Comparison of ENCODE assay signal across 2 cellular contexts in the genomic region with DNA sequence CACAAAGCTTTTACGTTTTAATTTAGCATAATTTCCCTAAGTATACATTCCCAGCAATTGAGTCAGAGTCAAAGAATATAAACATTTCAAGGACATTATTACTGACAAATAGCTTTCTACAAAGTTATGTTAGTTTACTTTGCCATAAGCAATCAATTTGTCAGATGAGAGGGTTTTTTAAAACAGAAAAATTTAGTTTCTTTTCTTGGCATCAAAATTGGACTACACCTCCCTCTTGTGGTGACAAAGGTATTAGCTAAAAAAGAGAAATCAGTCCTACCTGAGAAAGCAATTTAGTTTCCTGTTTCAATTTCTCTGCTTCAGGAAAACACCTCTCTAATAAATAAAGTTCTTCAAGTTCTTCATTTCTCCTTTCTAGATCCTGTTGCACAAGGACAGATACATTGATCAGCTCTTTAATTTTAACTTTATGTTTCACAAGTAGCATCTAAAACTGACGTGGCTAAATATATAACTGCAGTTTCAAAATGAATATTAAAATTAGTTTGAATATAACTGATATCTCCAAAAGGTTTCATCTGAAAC.
TF ChIP-seq lines count a peak whose summit lies in the region.

No MANE protein-coding gene starts in this region.

TF ChIP-seq in GM12891, 5 proteins besides CTCF, POLR2A, EP300 and RAD21:
- TF ChIP-seq TAF1 (IDR thresholded peaks at IDR 0.05; ENCODE audit: low read depth, low read length) (no peak), SPI1 (IDR thresholded peaks at IDR 0.05; ENCODE audit: low read depth, low read length) (no peak), POU2F2 (IDR thresholded peaks at IDR 0.05; ENCODE audit: low read depth, low read length) (no peak), POLR2AphosphoS5 (IDR thresholded peaks at IDR 0.05; ENCODE audit: low read depth, low read length) (no peak), PAX5 (IDR thresholded peaks at IDR 0.05; ENCODE audit: insufficient read depth, low read length, severe bottlenecking) (no peak)

TF ChIP-seq in H1, 55 proteins besides CTCF, POLR2A, EP300 and RAD21:
- TF ChIP-seq, protein P1, sequence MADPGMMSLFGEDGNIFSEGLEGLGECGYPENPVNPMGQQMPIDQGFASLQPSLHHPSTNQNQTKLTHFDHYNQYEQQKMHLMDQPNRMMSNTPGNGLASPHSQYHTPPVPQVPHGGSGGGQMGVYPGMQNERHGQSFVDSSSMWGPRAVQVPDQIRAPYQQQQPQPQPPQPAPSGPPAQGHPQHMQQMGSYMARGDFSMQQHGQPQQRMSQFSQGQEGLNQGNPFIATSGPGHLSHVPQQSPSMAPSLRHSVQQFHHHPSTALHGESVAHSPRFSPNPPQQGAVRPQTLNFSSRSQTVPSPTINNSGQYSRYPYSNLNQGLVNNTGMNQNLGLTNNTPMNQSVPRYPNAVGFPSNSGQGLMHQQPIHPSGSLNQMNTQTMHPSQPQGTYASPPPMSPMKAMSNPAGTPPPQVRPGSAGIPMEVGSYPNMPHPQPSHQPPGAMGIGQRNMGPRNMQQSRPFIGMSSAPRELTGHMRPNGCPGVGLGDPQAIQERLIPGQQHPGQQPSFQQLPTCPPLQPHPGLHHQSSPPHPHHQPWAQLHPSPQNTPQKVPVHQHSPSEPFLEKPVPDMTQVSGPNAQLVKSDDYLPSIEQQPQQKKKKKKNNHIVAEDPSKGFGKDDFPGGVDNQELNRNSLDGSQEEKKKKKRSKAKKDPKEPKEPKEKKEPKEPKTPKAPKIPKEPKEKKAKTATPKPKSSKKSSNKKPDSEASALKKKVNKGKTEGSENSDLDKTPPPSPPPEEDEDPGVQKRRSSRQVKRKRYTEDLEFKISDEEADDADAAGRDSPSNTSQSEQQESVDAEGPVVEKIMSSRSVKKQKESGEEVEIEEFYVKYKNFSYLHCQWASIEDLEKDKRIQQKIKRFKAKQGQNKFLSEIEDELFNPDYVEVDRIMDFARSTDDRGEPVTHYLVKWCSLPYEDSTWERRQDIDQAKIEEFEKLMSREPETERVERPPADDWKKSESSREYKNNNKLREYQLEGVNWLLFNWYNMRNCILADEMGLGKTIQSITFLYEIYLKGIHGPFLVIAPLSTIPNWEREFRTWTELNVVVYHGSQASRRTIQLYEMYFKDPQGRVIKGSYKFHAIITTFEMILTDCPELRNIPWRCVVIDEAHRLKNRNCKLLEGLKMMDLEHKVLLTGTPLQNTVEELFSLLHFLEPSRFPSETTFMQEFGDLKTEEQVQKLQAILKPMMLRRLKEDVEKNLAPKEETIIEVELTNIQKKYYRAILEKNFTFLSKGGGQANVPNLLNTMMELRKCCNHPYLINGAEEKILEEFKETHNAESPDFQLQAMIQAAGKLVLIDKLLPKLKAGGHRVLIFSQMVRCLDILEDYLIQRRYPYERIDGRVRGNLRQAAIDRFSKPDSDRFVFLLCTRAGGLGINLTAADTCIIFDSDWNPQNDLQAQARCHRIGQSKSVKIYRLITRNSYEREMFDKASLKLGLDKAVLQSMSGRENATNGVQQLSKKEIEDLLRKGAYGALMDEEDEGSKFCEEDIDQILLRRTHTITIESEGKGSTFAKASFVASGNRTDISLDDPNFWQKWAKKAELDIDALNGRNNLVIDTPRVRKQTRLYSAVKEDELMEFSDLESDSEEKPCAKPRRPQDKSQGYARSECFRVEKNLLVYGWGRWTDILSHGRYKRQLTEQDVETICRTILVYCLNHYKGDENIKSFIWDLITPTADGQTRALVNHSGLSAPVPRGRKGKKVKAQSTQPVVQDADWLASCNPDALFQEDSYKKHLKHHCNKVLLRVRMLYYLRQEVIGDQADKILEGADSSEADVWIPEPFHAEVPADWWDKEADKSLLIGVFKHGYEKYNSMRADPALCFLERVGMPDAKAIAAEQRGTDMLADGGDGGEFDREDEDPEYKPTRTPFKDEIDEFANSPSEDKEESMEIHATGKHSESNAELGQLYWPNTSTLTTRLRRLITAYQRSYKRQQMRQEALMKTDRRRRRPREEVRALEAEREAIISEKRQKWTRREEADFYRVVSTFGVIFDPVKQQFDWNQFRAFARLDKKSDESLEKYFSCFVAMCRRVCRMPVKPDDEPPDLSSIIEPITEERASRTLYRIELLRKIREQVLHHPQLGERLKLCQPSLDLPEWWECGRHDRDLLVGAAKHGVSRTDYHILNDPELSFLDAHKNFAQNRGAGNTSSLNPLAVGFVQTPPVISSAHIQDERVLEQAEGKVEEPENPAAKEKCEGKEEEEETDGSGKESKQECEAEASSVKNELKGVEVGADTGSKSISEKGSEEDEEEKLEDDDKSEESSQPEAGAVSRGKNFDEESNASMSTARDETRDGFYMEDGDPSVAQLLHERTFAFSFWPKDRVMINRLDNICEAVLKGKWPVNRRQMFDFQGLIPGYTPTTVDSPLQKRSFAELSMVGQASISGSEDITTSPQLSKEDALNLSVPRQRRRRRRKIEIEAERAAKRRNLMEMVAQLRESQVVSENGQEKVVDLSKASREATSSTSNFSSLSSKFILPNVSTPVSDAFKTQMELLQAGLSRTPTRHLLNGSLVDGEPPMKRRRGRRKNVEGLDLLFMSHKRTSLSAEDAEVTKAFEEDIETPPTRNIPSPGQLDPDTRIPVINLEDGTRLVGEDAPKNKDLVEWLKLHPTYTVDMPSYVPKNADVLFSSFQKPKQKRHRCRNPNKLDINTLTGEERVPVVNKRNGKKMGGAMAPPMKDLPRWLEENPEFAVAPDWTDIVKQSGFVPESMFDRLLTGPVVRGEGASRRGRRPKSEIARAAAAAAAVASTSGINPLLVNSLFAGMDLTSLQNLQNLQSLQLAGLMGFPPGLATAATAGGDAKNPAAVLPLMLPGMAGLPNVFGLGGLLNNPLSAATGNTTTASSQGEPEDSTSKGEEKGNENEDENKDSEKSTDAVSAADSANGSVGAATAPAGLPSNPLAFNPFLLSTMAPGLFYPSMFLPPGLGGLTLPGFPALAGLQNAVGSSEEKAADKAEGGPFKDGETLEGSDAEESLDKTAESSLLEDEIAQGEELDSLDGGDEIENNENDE (IDR thresholded peaks at IDR 0.05; ENCODE audit: insufficient replicate concordance, low read length), result peak; percentile 34
- no peak for TF ChIP-seq TBP (IDR thresholded peaks at IDR 0.05; ENCODE audit: low read depth, low read length)
